2 cellular contexts compared by ENCODE assay signal in the genomic region with DNA sequence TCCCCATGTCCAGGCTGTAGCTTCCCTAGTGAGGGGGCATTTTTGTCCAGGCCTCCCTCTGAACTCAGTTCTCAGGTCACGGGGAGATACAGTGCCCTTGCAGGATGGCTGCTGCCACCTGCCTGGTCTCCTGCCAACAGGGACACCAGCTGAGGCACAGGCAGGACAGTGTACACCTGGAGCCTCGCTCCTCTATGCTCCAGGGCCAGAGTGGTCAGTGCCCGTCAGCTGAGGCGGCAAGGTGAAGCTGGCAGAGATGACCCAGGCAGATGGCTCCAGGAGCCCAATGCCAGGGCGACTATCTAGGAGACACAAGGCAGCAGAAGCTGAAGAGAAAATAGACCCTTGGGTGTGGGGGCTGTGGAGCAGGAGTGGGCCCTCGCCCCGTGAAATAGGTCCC.
TF ChIP-seq lines count a peak whose summit lies in the region.

No MANE protein-coding gene starts in this region.

TF ChIP-seq in HEK293, 187 proteins besides CTCF, POLR2A, EP300 and RAD21:
- TF ChIP-seq ZNF223 (tag by site-specific recombination; IDR thresholded peaks at IDR 0.05) (peak; percentile 54; the same call in 1 of the 2 replicates), GLI4 (tag by site-specific recombination; IDR thresholded peaks at IDR 0.05) (no peak)

TF ChIP-seq in H1, 55 proteins besides CTCF, POLR2A, EP300 and RAD21:
- TF ChIP-seq TEAD4 (IDR thresholded peaks at IDR 0.05; ENCODE audit: low read depth, low read length) (no peak), JUN (IDR thresholded peaks at IDR 0.05; ENCODE audit: low read depth, low read length) (no peak), EGR1 (IDR thresholded peaks at IDR 0.05; ENCODE audit: borderline replicate concordance, low read depth, low read length) (no peak), POU5F1 (IDR thresholded peaks at IDR 0.05; ENCODE audit: low read depth, low read length) (no peak), SIRT6 (IDR thresholded peaks at IDR 0.05; ENCODE audit: low read length) (no peak), NANOG (IDR thresholded peaks at IDR 0.05; ENCODE audit: insufficient read depth, low read depth, low read length, poor library complexity, severe bottlenecking) (no peak), CEBPB (IDR thresholded peaks at IDR 0.05; ENCODE audit: low read depth, low read length) (no peak), KDM4A (IDR thresholded peaks at IDR 0.05; ENCODE audit: low read depth, low read length, severe bottlenecking) (no peak), TBP (IDR thresholded peaks at IDR 0.05; ENCODE audit: low read depth, low read length) (no peak), CBX8 (IDR thresholded peaks at IDR 0.05; ENCODE audit: borderline replicate concordance, low read depth, low read length) (no peak), PHF8 (conservative IDR thresholded peaks at IDR 0.05; ENCODE audit: low read depth, low read length) (no peak), YY1 (IDR thresholded peaks at IDR 0.05; ENCODE audit: low read depth, low read length) (no peak), HDAC6 (IDR thresholded peaks at IDR 0.05; ENCODE audit: low read depth, low read length) (no peak), EZH2 (IDR thresholded peaks at IDR 0.05; ENCODE audit: low read depth, low read length, severe bottlenecking) (no peak)
- TF ChIP-seq, protein P1, sequence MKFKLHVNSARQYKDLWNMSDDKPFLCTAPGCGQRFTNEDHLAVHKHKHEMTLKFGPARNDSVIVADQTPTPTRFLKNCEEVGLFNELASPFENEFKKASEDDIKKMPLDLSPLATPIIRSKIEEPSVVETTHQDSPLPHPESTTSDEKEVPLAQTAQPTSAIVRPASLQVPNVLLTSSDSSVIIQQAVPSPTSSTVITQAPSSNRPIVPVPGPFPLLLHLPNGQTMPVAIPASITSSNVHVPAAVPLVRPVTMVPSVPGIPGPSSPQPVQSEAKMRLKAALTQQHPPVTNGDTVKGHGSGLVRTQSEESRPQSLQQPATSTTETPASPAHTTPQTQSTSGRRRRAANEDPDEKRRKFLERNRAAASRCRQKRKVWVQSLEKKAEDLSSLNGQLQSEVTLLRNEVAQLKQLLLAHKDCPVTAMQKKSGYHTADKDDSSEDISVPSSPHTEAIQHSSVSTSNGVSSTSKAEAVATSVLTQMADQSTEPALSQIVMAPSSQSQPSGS (IDR thresholded peaks at IDR 0.05; ENCODE audit: low read length) = no peak
